Comparison of ENCODE assay signal across 8 cellular contexts in the genomic region with DNA sequence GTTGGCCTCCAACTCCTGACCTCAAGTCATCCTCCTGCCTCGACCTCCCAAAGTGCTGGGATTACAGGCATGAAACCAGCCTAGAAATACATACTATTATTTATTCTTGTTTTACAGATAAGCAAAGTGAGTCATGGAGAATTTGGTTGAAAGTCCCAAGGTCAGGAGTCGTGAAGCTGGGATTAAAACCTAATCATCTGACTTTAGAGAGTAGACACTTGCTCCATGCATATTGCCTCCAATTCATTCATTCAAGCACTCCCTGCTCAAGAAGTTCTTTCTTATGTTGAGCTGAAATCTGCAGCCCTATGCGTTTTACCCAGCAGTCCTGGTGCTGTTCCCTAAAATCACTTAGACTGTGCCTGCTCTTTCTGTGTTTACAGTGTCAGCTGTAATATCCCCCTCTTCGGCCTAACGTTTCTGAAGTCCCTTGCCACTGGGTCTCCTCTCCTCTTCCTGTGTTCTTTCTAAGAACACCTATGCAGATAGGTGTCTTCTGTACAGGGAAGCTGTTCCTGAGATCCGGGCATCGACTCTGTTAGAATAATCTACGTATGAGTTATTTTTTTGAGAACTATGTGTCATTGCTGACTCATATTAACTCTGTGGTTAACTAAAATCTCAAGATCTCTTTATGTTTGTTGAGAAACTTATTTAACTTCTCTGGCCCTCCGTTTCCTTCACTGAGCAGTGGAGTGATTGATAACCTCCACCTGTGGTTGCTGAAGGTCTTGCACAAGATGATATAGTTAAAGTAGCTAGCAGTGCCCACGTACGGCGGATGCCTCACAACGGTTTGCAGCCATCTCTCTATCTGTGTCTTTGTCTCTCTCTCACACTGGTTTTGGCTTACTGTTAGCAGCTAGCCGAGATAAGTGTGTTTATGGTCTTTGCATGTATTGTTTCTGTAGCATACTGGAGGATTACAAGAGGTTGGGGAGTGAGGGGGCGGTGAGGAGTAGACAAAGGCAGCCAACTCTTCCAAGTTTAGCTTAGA. TPM values are rescaled to one million over a fixed set of nuclear protein-coding genes. Genes with fewer than 3 reads are reported as not detected.
A peak's percentile ranks its signal among the peaks of the same experiment; 100 is the strongest.
DNase-seq lines count a peak whose midpoint lies in the region; ATAC-seq and TF ChIP-seq lines count a peak whose summit lies in the region.

No MANE protein-coding gene starts in this region.

- ATAC-seq in GM19468 (IDR thresholded peaks at IDR 0.05; ENCODE audit: extremely low read depth, unreplicated experiment) (peak; percentile 21), HG02840 (IDR thresholded peaks at IDR 0.05; ENCODE audit: low FRiP score, unreplicated experiment) (no peak)

- WGBS in endodermal cell (ENCODE audit: insufficient coverage in 1 of 2, insufficient read length in 1 of 2), 2 experiments = 62 to 78% methylated on average over 9 to 15 of the region's 15 CpGs

- DNase-seq in AG10803 (ENCODE audit: low read depth) (peak; percentile 55), KG1 (lab: John Stamatoyannopoulos, UW) (peak; percentile 56), endodermal cell (peak; percentile 73), NCI-H2196 (lab: John Stamatoyannopoulos, UW; ENCODE audit: unreplicated experiment) (no peak)
- peak; percentile 61 to 72 for DNase-seq in activated CD4-positive, alpha-beta T cell treated with anti-CD3 and anti-CD28 coated beads, Interleukin-2, amount 50 U/mL, for 48 hours
- peak; percentile 76 for DNase-seq in stimulated activated CD4-positive, alpha-beta T cell treated with anti-CD3 and anti-CD28 coated beads, Interleukin-15, amount 100 ng/mL, for 24 hours

- H3K27me3 Mint-ChIP-seq in endodermal cell (ENCODE audit: insufficient read depth) = peaks cover 2% of the 10 kb centered on the region

- H3K4me3 ChIP-seq in AG10803 (ENCODE audit: low read length) (no peak overlapping the region), endodermal cell (ENCODE audit: low read length) (peak overlapping the region; percentile 61)

- H3K27ac Mint-ChIP-seq in endodermal cell = peak overlapping the region; percentile 67

- H3K36me3 Mint-ChIP-seq in endodermal cell (ENCODE audit: low read depth) = no peaks in the 10 kb centered on the region

- no peaks in the 10 kb centered on the region for H3K9me3 ChIP-seq in endodermal cell (ENCODE audit: control insufficient read depth, low read length)

- H3K4me3 Mint-ChIP-seq in endodermal cell = peak overlapping the region; percentile 2

- H3K4me1 ChIP-seq in endodermal cell (ENCODE audit: control insufficient read depth, insufficient read depth, low read length) = peaks cover 11% of the 10 kb centered on the region

- no peaks in the 10 kb centered on the region for H3K36me3 ChIP-seq in endodermal cell (ENCODE audit: control insufficient read depth, insufficient read depth, low read length)

- peak overlapping the region; percentile 22 for H3K9ac ChIP-seq in endodermal cell (ENCODE audit: extremely low read depth, low read length, poor library complexity, severe bottlenecking)

- H3K4me1 Mint-ChIP-seq in endodermal cell = peaks cover 38% of the 10 kb centered on the region

- H3K9me3 Mint-ChIP-seq in endodermal cell = no peaks in the 10 kb centered on the region

- TF ChIP-seq CTCF in AG10803 (conservative IDR thresholded peaks at IDR 0.05; ENCODE audit: low read length) (no peak), endodermal cell (conservative IDR thresholded peaks at IDR 0.05) (no peak)

- no peaks in the 10 kb centered on the region for H3K27me3 ChIP-seq in endodermal cell (ENCODE audit: control insufficient read depth, insufficient read depth, low read length, poor library complexity, severe bottlenecking)

- peak overlapping the region; percentile 0 for H3K27ac ChIP-seq in endodermal cell (ENCODE audit: low read depth, low read length)

RNA-seq across cellular contexts. Expression of a gene that starts 4.6 kb away (rescaled TPM):
- not detected for total RNA-seq in endodermal cell
- polyA plus RNA-seq in endodermal cell (2013, experiment 1 of 2) = 0.36 TPM
- 0.41 TPM for polyA plus RNA-seq in endodermal cell (2013, experiment 2 of 2)
